ENCODE assay signal across 11 cellular contexts in the genomic region with DNA sequence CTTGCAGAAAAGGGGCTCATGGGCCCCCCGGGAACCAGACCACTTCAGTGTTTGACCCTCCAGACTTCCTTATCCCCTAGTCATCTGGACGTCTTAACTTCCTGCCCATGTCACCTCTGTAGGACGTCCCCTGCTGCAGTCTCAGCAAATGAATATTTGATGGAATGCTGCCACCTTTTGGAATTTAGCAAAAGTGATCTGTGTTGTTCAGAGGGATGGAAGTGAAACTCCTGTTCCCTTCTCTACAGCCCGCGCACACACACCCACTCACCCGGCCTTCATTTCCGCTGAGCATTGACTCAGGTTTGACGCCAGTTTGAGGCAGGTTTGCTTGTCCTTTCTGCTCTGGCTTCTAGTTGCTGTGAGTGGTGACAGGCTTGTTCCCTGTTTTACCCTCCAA.
DNase-seq lines count a peak whose midpoint lies in the region; ATAC-seq and TF ChIP-seq lines count a peak whose summit lies in the region.
"Had no signal": no experiment of that assay in that cellular context is flagged by ENCODE, and none has a peak within 500 bp of the region (broad histone marks: within the 10 kb centered on the region; RNA-seq: fewer than 3 reads in every experiment).

No MANE protein-coding gene starts in this region.

- ATAC-seq in activated naive CD8-positive, alpha-beta T cell treated with anti-CD3 and anti-CD28 coated beads, Interleukin-2, amount 50 U/mL, for 24 hours: no peak
- ATAC-seq in upper lobe of right lung (peak; percentile 57), gastroesophageal sphincter (no peak)

- H3K27me3 Mint-ChIP-seq in activated naive CD8-positive, alpha-beta T cell treated with anti-CD3 and anti-CD28 coated beads, Interleukin-2, amount 50 U/mL, for 24 hours: no peaks in the 10 kb centered on the region
- no peaks in the 10 kb centered on the region for H3K27me3 Mint-ChIP-seq in activated naive CD8-positive, alpha-beta T cell treated with anti-CD3 and anti-CD28 coated beads for 36 hours
- H3K27me3 Mint-ChIP-seq: central memory CD8-positive, alpha-beta T cell had no signal

- TF ChIP-seq EP300 in gastroesophageal sphincter (IDR thresholded peaks at IDR 0.05): no peak

- no peak overlapping the region for H3K4me3 Mint-ChIP-seq in activated naive CD8-positive, alpha-beta T cell treated with anti-CD3 and anti-CD28 coated beads, Interleukin-2, amount 50 U/mL, for 24 hours
- no peak overlapping the region for H3K4me3 Mint-ChIP-seq in activated naive CD8-positive, alpha-beta T cell treated with anti-CD3 and anti-CD28 coated beads for 36 hours
- H3K4me3 Mint-ChIP-seq: central memory CD8-positive, alpha-beta T cell had no signal

- H3K36me3 ChIP-seq in upper lobe of right lung (no peaks in the 10 kb centered on the region), mammary epithelial cell (ENCODE audit: insufficient read depth, low read length) (no peaks in the 10 kb centered on the region), gastroesophageal sphincter (no peaks in the 10 kb centered on the region)

- H3K4me1 Mint-ChIP-seq in activated naive CD8-positive, alpha-beta T cell treated with anti-CD3 and anti-CD28 coated beads, Interleukin-2, amount 50 U/mL, for 24 hours: no peaks in the 10 kb centered on the region
- H3K4me1 Mint-ChIP-seq in activated naive CD8-positive, alpha-beta T cell treated with anti-CD3 and anti-CD28 coated beads for 36 hours: no peaks in the 10 kb centered on the region
- H3K4me1 Mint-ChIP-seq: central memory CD8-positive, alpha-beta T cell had no signal

- no peaks in the 10 kb centered on the region for H3K79me2 ChIP-seq in mammary epithelial cell (ENCODE audit: insufficient read depth, low read length)

- TF ChIP-seq POLR2A in gastroesophageal sphincter (IDR thresholded peaks at IDR 0.05): no peak

- H3K4me1 ChIP-seq in upper lobe of right lung: no peaks in the 10 kb centered on the region
- no peaks in the 10 kb centered on the region for H3K4me1 ChIP-seq in mammary epithelial cell (ENCODE audit: insufficient read depth, low read length)
- H3K4me1 ChIP-seq in gastroesophageal sphincter: no peaks in the 10 kb centered on the region
- H3K4me1 ChIP-seq: Caco-2 had no signal

- H3K27ac ChIP-seq in upper lobe of right lung (no peak overlapping the region), mammary epithelial cell (ENCODE audit: insufficient read depth, low read depth, low read length) (no peak overlapping the region), gastroesophageal sphincter (no peak overlapping the region)

- H3K27me3 ChIP-seq in upper lobe of right lung (no peaks in the 10 kb centered on the region), mammary epithelial cell (ENCODE audit: insufficient read depth, low read length) (no peaks in the 10 kb centered on the region), gastroesophageal sphincter (peaks cover 19% of the 10 kb centered on the region)

- no peaks in the 10 kb centered on the region for H4K20me1 ChIP-seq in mammary epithelial cell (ENCODE audit: insufficient read depth, low read length)

- dilution Hi-C loops in mammary epithelial cell (cut with HindIII; ENCODE audit: low sequenced_read_pairs): no loop called here

- H3K4me2 ChIP-seq in mammary epithelial cell (ENCODE audit: insufficient read depth, low read depth, low read length): no peak overlapping the region

- no peak overlapping the region for H3K9ac ChIP-seq in mammary epithelial cell (ENCODE audit: insufficient read depth, low read length)

- 0% methylated on average over 5 of the region's 8 CpGs for WGBS in mammary epithelial cell (ENCODE audit: low coverage, missing lambda C conversion rate)
- 41 to 49% methylated on average over 7 to 8 of the region's 8 CpGs for WGBS in gastroesophageal sphincter (ENCODE audit: low coverage in 1 of 2), 2 donors

- DNase-seq in activated naive CD8-positive, alpha-beta T cell treated with anti-CD3 and anti-CD28 coated beads, Interleukin-2, amount 50 U/mL, for 24 hours: peak; percentile 1
- no peak for DNase-seq in activated naive CD8-positive, alpha-beta T cell treated with anti-CD3 and anti-CD28 coated beads for 36 hours
- DNase-seq in NCI-H82 (lab: John Stamatoyannopoulos, UW) (peak; percentile 73), head of caudate nucleus (peak in 39 of 42 donors; percentile 18 to 82 (median 49)), upper lobe of right lung (no peak), NCI-H524 treated with DMSO at 0.1 percent for 48 hours (lab: John Stamatoyannopoulos, UW) (no peak), mammary epithelial cell (no peak)
- DNase-seq: activated CD8-positive, alpha-beta memory T cell treated with anti-CD3 and anti-CD28 coated beads for 24 hours had no signal

- peak; percentile 17 for TF ChIP-seq CTCF in upper lobe of right lung (IDR thresholded peaks at IDR 0.05)
- no peak for TF ChIP-seq CTCF in mammary epithelial cell (conservative IDR thresholded peaks at IDR 0.05 in 1 of 2, IDR thresholded peaks at IDR 0.05 in 1 of 2; ENCODE audit: extremely low read depth in 1 of 2, insufficient read depth in 1 of 2, low read depth in 1 of 2, low read length in 2 of 2)
- TF ChIP-seq CTCF in gastroesophageal sphincter (IDR thresholded peaks at IDR 0.05): no peak

- no peaks in the 10 kb centered on the region for H3K9me3 ChIP-seq in upper lobe of right lung
- H3K9me3 ChIP-seq in mammary epithelial cell (replicated peaks; ENCODE audit: insufficient read depth, low read length): peaks cover 28% of the 10 kb centered on the region
- peaks cover 0 to 10% (median 0%) of the 10 kb centered on the region in 3 donors for H3K9me3 ChIP-seq in gastroesophageal sphincter
- H3K9me3 ChIP-seq: Caco-2 had no signal

- CTCF ChIA-PET in mammary epithelial cell (lab: Charles Lee; ENCODE audit: low non-redundant PET): no interaction called here

- H2AFZ ChIP-seq in mammary epithelial cell (ENCODE audit: low read depth, low read length): no peak overlapping the region

- BruUV-seq in mammary epithelial cell (replicated peaks; lab: Mats Ljungman, UMichigan): no TSS peak

- intact Hi-C loops in head of caudate nucleus (cut with DNase I): no loop called here
- intact Hi-C loops in upper lobe of right lung (cut with DNase I): no loop called here
- intact Hi-C loops in mammary epithelial cell (cut with micrococcal nuclease): no loop called here

- no peak overlapping the region for H3K27ac Mint-ChIP-seq in activated naive CD8-positive, alpha-beta T cell treated with anti-CD3 and anti-CD28 coated beads, Interleukin-2, amount 50 U/mL, for 24 hours
- H3K27ac Mint-ChIP-seq in activated naive CD8-positive, alpha-beta T cell treated with anti-CD3 and anti-CD28 coated beads for 36 hours: no peak overlapping the region

- in situ Hi-C loops in mammary epithelial cell (cut with MboI; ENCODE audit: low sequenced_read_pairs in 2 of 2): no loop called here

- no peaks in the 10 kb centered on the region for H3K36me3 Mint-ChIP-seq in activated naive CD8-positive, alpha-beta T cell treated with anti-CD3 and anti-CD28 coated beads, Interleukin-2, amount 50 U/mL, for 24 hours (ENCODE audit: low read depth)
- no peaks in the 10 kb centered on the region for H3K36me3 Mint-ChIP-seq in activated naive CD8-positive, alpha-beta T cell treated with anti-CD3 and anti-CD28 coated beads for 36 hours

- H3K4me3 ChIP-seq in upper lobe of right lung (no peak overlapping the region), mammary epithelial cell (replicated peaks in 1 of 3; ENCODE audit: insufficient read depth in 1 of 3, low read depth in 2 of 3, low read length in 3 of 3) (no peak overlapping the region), gastroesophageal sphincter (no peak overlapping the region)

- no peaks in the 10 kb centered on the region for H3K9me3 Mint-ChIP-seq in activated naive CD8-positive, alpha-beta T cell treated with anti-CD3 and anti-CD28 coated beads, Interleukin-2, amount 50 U/mL, for 24 hours
- no peaks in the 10 kb centered on the region for H3K9me3 Mint-ChIP-seq in activated naive CD8-positive, alpha-beta T cell treated with anti-CD3 and anti-CD28 coated beads for 36 hours
- H3K9me3 Mint-ChIP-seq: central memory CD8-positive, alpha-beta T cell had no signal

Comparison
In these comparisons a context has a peak if more than half of its experiments do, and no peak if none do; other contexts are left out.
1. DNase-seq: peak in activated naive CD8-positive, alpha-beta T cell treated with anti-CD3 and anti-CD28 coated beads, Interleukin-2, amount 50 U/mL, for 24 hours (single experiment), NCI-H82 (single experiment) and head of caudate nucleus (39 of 42); none in activated naive CD8-positive, alpha-beta T cell treated with anti-CD3 and anti-CD28 coated beads for 36 hours (single experiment), upper lobe of right lung (single experiment), NCI-H524 treated with DMSO at 0.1 percent for 48 hours (single experiment) and mammary epithelial cell (single experiment).